In genomic region chr22:38506118-38506962, GRCh38 we compare ENCODE assay signal across 8 cellular contexts. TPM values are rescaled to one million over a fixed set of nuclear protein-coding genes. Genes with fewer than 3 reads are reported as not detected.
A peak's percentile ranks its signal among the peaks of the same experiment; 100 is the strongest.
DNase-seq lines count a peak whose midpoint lies in the region; ATAC-seq and TF ChIP-seq lines count a peak whose summit lies in the region.

DDX17 (minus strand) TSS chr22:38506311.

- peak within 1 kb of the TSS; percentile 98 for H3K27ac ChIP-seq in Panc1 (ENCODE audit: low read length)
- peak within 1 kb of the TSS; percentile 100 for H3K27ac ChIP-seq in esophagus (ENCODE audit: low read depth in 2 of 2, low read length in 1 of 2)

- H3K9me3 Mint-ChIP-seq in activated T-cell treated with anti-CD3 and anti-CD28 coated beads, Interleukin-2, amount 50 U/mL, for 4 hours: no peaks in the 10 kb centered on the region

- POLR2A ChIA-PET in Panc1 (lab: Charles Lee): interaction anchor here (0.6 kb wide), 1 partner anchor 28 kb away, joined by 3 read pairs; no protein-coding TSS in a partner anchor

- no peak for TF ChIP-seq CTCF in Panc1 (IDR thresholded peaks at IDR 0.05)

- peak within 1 kb of the TSS; percentile 100 for H3K9ac ChIP-seq in mucosa of stomach (ENCODE audit: low read length)

- in situ Hi-C loops in Panc1 (cut with HindIII; ENCODE audit: low pct_unique_long_range_greater_than_20kb, low sequenced_read_pairs): no loop called here

- intact Hi-C loops in Panc1 (cut with micrococcal nuclease; ENCODE audit: unreplicated experiment): no loop called here

- peaks cover 46% of the 10 kb centered on the region for H3K4me1 Mint-ChIP-seq in activated T-cell treated with anti-CD3 and anti-CD28 coated beads, Interleukin-2, amount 50 U/mL, for 4 hours (ENCODE audit: low read depth)

- no peaks in the 10 kb centered on the region for H3K27me3 ChIP-seq in Panc1 (ENCODE audit: control insufficient read depth, insufficient read depth, low read length)
- H3K27me3 ChIP-seq in esophagus (ENCODE audit: control insufficient read depth in 1 of 2, insufficient read depth in 2 of 2, low read length in 2 of 2): no peaks in the 10 kb centered on the region
- no peaks in the 10 kb centered on the region for H3K27me3 ChIP-seq in mucosa of stomach (ENCODE audit: control insufficient read depth, insufficient read depth, low read length)

- H3K4me3 ChIP-seq in Panc1 (ENCODE audit: low read depth in 2 of 2, low read length in 2 of 2) (peak within 1 kb of the TSS; percentile 74 to 83), esophagus (ENCODE audit: low read depth in 1 of 2, low read length in 2 of 2) (peak within 1 kb of the TSS; percentile 83 to 94), mucosa of stomach (ENCODE audit: low read length) (peak within 1 kb of the TSS; percentile 90)

- ATAC-seq in GM21723 (IDR thresholded peaks at IDR 0.05; ENCODE audit: unreplicated experiment): peak; percentile 81
- peak; percentile 92 for ATAC-seq in Panc1
- ATAC-seq in activated T-cell treated with anti-CD3 and anti-CD28 coated beads, Interleukin-2, amount 50 U/mL, for 4 hours: peak; percentile 85 to 89

- CTCF ChIA-PET in Panc1 (lab: Charles Lee): interaction anchor here (0.6 kb wide), 1 partner anchor 263 kb away, joined by 4 read pairs; no protein-coding TSS in a partner anchor

- H3K4me3 Mint-ChIP-seq in activated T-cell treated with anti-CD3 and anti-CD28 coated beads, Interleukin-2, amount 50 U/mL, for 4 hours: peak within 1 kb of the TSS; percentile 99

- H3K4me1 ChIP-seq in Panc1 (ENCODE audit: control insufficient read depth, insufficient read depth, low read length) (peaks cover 8% of the 10 kb centered on the region; the same call in 1 of the 2 replicates), esophagus (ENCODE audit: control insufficient read depth in 2 of 2, insufficient read depth in 2 of 2, low read length in 1 of 2) (peaks cover 0 to 6% of the 10 kb centered on the region in 2 donors), mucosa of stomach (ENCODE audit: control insufficient read depth, insufficient read depth, low read length) (peaks cover 23% of the 10 kb centered on the region)

- DNase-seq in DMS53 (lab: John Stamatoyannopoulos, UW) (peak; percentile 95), KG1 (lab: John Stamatoyannopoulos, UW) (peak; percentile 92), Panc1 (ENCODE audit: low read depth, low spot score) (peak; percentile 89)
- DNase-seq in activated T-cell treated with anti-CD3 and anti-CD28 coated beads, Interleukin-2, amount 50 U/mL, for 4 hours: peak; percentile 92
- DNase-seq in stimulated activated CD8-positive, alpha-beta memory T cell treated with anti-CD3 and anti-CD28 coated beads, Interleukin-7, amount 100 ng/mL, for 1 hour (ENCODE audit: low read depth in 2 of 2): peak; percentile 93 to 94

- WGBS in esophagus, 2 donors: 0% methylated on average over 83 of the region's 83 CpGs

- no peaks in the 10 kb centered on the region for H3K27me3 Mint-ChIP-seq in activated T-cell treated with anti-CD3 and anti-CD28 coated beads, Interleukin-2, amount 50 U/mL, for 4 hours (ENCODE audit: low read depth)

- H3K36me3 Mint-ChIP-seq in activated T-cell treated with anti-CD3 and anti-CD28 coated beads, Interleukin-2, amount 50 U/mL, for 4 hours (ENCODE audit: insufficient read depth): peaks cover 32% of the 10 kb centered on the region

- H3K9me3 ChIP-seq in Panc1 (ENCODE audit: control insufficient read depth, insufficient read depth, low read depth, low read length) (no peaks in the 10 kb centered on the region), esophagus (ENCODE audit: control insufficient read depth in 2 of 2, insufficient read depth in 1 of 2, low read depth in 1 of 2, low read length in 1 of 2) (no peaks in the 10 kb centered on the region), mucosa of stomach (ENCODE audit: control insufficient read depth, low read length) (no peaks in the 10 kb centered on the region)

- TSS peak; percentile 98 for BruUV-seq in Panc1 (replicated peaks; lab: Mats Ljungman, UMichigan)

- peaks cover 21% of the 10 kb centered on the region for H3K36me3 ChIP-seq in Panc1 (ENCODE audit: control insufficient read depth, insufficient read depth, low read length)
- H3K36me3 ChIP-seq in esophagus (ENCODE audit: control insufficient read depth in 2 of 2, insufficient read depth in 2 of 2, low read length in 1 of 2): peaks cover 0 to 3% of the 10 kb centered on the region in 2 donors
- H3K36me3 ChIP-seq in mucosa of stomach (ENCODE audit: control insufficient read depth, insufficient read depth, low read length): peaks cover 5% of the 10 kb centered on the region

RNA-seq across cellular contexts. Expression of gene DDX17, which starts in this region (rescaled TPM):
- total RNA-seq in Panc1 (2021; ENCODE audit: unreplicated experiment): 277 TPM
- 117 TPM for polyA plus RNA-seq in Panc1 (2012; ENCODE audit: insufficient read length)
- 100 to 1,000 TPM; 228 to 276 (median 251) TPM for total RNA-seq in activated T-cell treated with anti-CD3 and anti-CD28 coated beads, Interleukin-2, amount 50 U/mL, for 4 hours
- 100 to 1,000 TPM in 1 of 2 donors, 10 to 100 TPM in 1; 95.5 to 143 TPM for polyA plus RNA-seq in esophagus

Comparison
In these comparisons a context has a peak if more than half of its experiments do, and no peak if none do; other contexts are left out.
1. Peak in every context shown above with its lines: DNase-seq, ATAC-seq, H3K4me3 ChIP-seq and H3K27ac ChIP-seq.